ENCODE assay signal across 9 cellular contexts in the genomic region with DNA sequence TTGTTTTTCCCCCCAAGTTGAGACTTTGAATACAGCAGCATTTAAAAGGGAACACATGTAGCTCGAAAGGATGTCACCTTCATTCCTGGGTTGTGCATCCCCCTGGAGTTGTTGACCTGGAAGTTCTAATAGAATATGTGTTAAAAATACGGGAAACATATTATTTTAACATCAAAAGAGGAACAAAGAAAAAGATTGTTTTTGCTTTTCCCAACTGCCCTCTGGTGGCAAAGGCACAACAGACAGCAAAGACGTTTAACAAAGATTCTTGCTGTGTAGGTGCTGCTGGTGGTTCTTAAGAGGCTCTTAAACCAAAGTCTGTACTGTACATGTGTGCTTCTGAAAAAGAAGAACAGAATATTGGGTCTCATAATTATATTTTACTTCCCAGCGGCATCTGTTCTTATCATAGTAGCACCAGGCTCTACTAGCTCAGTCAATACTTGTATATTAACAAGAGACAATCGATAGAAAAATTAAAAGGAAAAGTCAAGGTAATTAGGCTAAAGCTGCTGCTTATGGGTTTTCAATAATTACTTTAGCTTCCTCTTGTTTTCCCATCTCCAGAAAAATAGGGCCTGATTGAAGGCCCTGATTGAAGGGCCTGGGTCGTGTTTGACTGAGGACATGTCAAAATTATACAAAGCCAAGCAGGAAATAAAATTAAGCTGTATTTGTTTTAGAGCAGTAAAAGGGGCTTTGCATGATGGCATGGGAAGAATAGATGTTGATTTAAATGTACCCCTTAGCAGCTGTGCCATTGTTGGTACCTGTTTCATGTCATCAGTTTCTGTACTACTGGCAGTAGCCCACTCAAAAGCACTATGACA.
DNase-seq lines count a peak whose midpoint lies in the region; ATAC-seq and TF ChIP-seq lines count a peak whose summit lies in the region.
"Had no signal": no experiment of that assay in that cellular context is flagged by ENCODE, and none has a peak within 500 bp of the region (broad histone marks: within the 10 kb centered on the region; RNA-seq: fewer than 3 reads in every experiment).

No MANE protein-coding gene starts in this region.

- H3K4me3 ChIP-seq in left ventricle myocardium inferior (no peak overlapping the region), Panc1 (ENCODE audit: low read depth in 2 of 2, low read length in 2 of 2) (no peak overlapping the region), foreskin fibroblast (ENCODE audit: low read depth in 1 of 2, low read length in 2 of 2) (no peak overlapping the region), ascending aorta (no peak overlapping the region)

- H3K27me3 ChIP-seq in left ventricle myocardium inferior (ENCODE audit: low read depth), result no peaks in the 10 kb centered on the region
- no peaks in the 10 kb centered on the region for H3K27me3 ChIP-seq in Panc1 (ENCODE audit: control insufficient read depth, insufficient read depth, low read length)
- H3K27me3 ChIP-seq in ascending aorta, result no peaks in the 10 kb centered on the region

- BruUV-seq in Panc1 (replicated peaks; lab: Mats Ljungman, UMichigan), result no TSS peak

- TF ChIP-seq CTCF in left ventricle myocardium inferior (IDR thresholded peaks at IDR 0.05; ENCODE audit: borderline replicate concordance), result peak; percentile 46
- TF ChIP-seq CTCF in Panc1 (IDR thresholded peaks at IDR 0.05), result peak; percentile 57; the same call in 1 of the 2 replicates
- TF ChIP-seq CTCF in foreskin fibroblast (IDR thresholded peaks at IDR 0.05; ENCODE audit: low read depth, low read length), result peak; percentile 63
- TF ChIP-seq CTCF in ascending aorta (IDR thresholded peaks at IDR 0.05), result peak in 1 of 3 experiments; percentile 22

- ATAC-seq in left cardiac atrium (no peak), Panc1 (no peak), HG03139 (IDR thresholded peaks at IDR 0.05; ENCODE audit: unreplicated experiment) (no peak)

- DNase-seq in left ventricle myocardium inferior (no peak), left cardiac atrium (no peak), Panc1 (ENCODE audit: low read depth, low spot score) (peak; percentile 18), foreskin fibroblast (peak in 1 of 2 donors; percentile 50), NCI-H2107 treated with DMSO at 0.1 percent for 48 hours (lab: John Stamatoyannopoulos, UW; ENCODE audit: unreplicated experiment) (no peak), islet precursor cell (no peak), ascending aorta (ENCODE audit: low spot score in 2 of 2) (no peak)
- DNase-seq: kidney glomerular epithelial cell had no signal

- CTCF ChIA-PET in Panc1 (lab: Charles Lee), result no interaction called here

- H3K4me1 ChIP-seq in left ventricle myocardium inferior (no peaks in the 10 kb centered on the region), Panc1 (ENCODE audit: control insufficient read depth, insufficient read depth, low read length) (no peaks in the 10 kb centered on the region), ascending aorta (no peaks in the 10 kb centered on the region)

- in situ Hi-C loops in Panc1 (cut with HindIII; ENCODE audit: low pct_unique_long_range_greater_than_20kb, low sequenced_read_pairs), result no loop called here

- H3K9me3 ChIP-seq in left ventricle myocardium inferior (replicated peaks) (no peaks in the 10 kb centered on the region), Panc1 (ENCODE audit: control insufficient read depth, insufficient read depth, low read depth, low read length) (no peaks in the 10 kb centered on the region), ascending aorta (no peaks in the 10 kb centered on the region)

- intact Hi-C loops in left ventricle myocardium inferior (cut with micrococcal nuclease) (no loop called here), left cardiac atrium (cut with DNase I) (no loop called here), Panc1 (cut with micrococcal nuclease; ENCODE audit: unreplicated experiment) (no loop called here), ascending aorta (cut with DNase I) (no loop called here)

- POLR2A ChIA-PET in Panc1 (lab: Charles Lee), result interaction anchor here (0.5 kb wide), 1 partner anchor 67 kb away, joined by 6 read pairs; no protein-coding TSS in a partner anchor

- H3K27ac ChIP-seq in left ventricle myocardium inferior (replicated peaks), result no peak overlapping the region
- H3K27ac ChIP-seq in Panc1 (ENCODE audit: low read length), result no peak overlapping the region
- no peak overlapping the region for H3K27ac ChIP-seq in ascending aorta

- no peaks in the 10 kb centered on the region for H3K36me3 ChIP-seq in left ventricle myocardium inferior
- H3K36me3 ChIP-seq in Panc1 (ENCODE audit: control insufficient read depth, insufficient read depth, low read length), result no peaks in the 10 kb centered on the region
- H3K36me3 ChIP-seq in ascending aorta, result no peaks in the 10 kb centered on the region
